ENCODE assay signal across 12 cellular contexts in the genomic region with DNA sequence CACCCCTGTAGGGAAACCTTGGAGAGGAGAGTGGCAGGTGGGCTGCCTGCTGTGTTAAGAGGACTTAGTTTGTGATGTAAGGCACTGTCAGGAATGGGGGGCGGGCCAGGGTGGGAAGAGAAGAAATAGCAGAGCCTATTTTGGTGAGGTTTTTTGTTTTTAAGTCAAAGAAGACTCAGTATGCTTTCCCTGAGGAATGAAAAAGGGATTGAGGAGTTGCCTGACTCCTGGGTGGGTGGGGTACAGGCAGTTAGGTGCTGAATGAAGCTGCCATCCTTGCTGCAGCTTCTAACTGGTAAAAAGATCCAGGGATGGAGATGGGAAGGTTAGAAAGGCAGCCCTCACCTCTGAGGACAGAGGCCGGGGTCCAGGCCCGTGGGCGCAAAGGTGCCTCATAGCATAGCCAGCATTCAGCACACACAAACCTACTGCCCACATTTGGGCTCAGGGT. TPM values are rescaled to one million over a fixed set of nuclear protein-coding genes. Genes with fewer than 3 reads are reported as not detected.
DNase-seq lines count a peak whose midpoint lies in the region; ATAC-seq and TF ChIP-seq lines count a peak whose summit lies in the region.
"Had no signal": no experiment of that assay in that cellular context is flagged by ENCODE, and none has a peak within 500 bp of the region (broad histone marks: within the 10 kb centered on the region; RNA-seq: fewer than 3 reads in every experiment).

No MANE protein-coding gene starts in this region.

- H3K36me3 Mint-ChIP-seq in activated naive CD4-positive, alpha-beta T cell treated with anti-CD3 and anti-CD28 coated beads, Interleukin-2, amount 50 U/mL, for 72 hours, result peaks cover 0 to 16% of the 10 kb centered on the region in 2 donors

- H3K27me3 ChIP-seq in ovary, result no peaks in the 10 kb centered on the region
- no peaks in the 10 kb centered on the region for H3K27me3 ChIP-seq in upper lobe of right lung
- H3K27me3 ChIP-seq: neutrophil had no signal

- TF ChIP-seq CTCF in ovary (IDR thresholded peaks at IDR 0.05), result no peak
- TF ChIP-seq CTCF in upper lobe of right lung (IDR thresholded peaks at IDR 0.05), result no peak

- H3K27ac Mint-ChIP-seq in activated naive CD4-positive, alpha-beta T cell treated with anti-CD3 and anti-CD28 coated beads, Interleukin-2, amount 50 U/mL, for 72 hours, result peak overlapping the region; percentile 71 to 90

- H3K9me3 ChIP-seq in ovary (no peaks in the 10 kb centered on the region), upper lobe of right lung (no peaks in the 10 kb centered on the region)
- H3K9me3 ChIP-seq: neutrophil had no signal

- no peak for TF ChIP-seq POLR2A in ovary (IDR thresholded peaks at IDR 0.05)

- 77 to 87% (median 85%) methylated on average over 4 of the region's 4 CpGs for WGBS in ovary, 3 donors

- intact Hi-C loops in ovary (cut with DNase I) (loop anchor here in 1 of 4 donors (1.0 kb wide), 1 partner anchor 234 kb away; no protein-coding TSS in a partner anchor), upper lobe of right lung (cut with DNase I) (no loop called here)

- H3K9me3 Mint-ChIP-seq in activated naive CD4-positive, alpha-beta T cell treated with anti-CD3 and anti-CD28 coated beads, Interleukin-2, amount 50 U/mL, for 72 hours, result no peaks in the 10 kb centered on the region
- H3K9me3 Mint-ChIP-seq: stimulated activated naive CD8-positive, alpha-beta T cell treated with anti-CD3 and anti-CD28 coated beads, Interleukin-15, amount 100 ng/mL, for 72 hours; T-helper 2 cell treated with Interferon-gamma antibody and Interleukin-4, amounts not matched to agents 5 μg/mL and 100 μg/mL, for 36 hours had no signal

- H3K27ac ChIP-seq in cingulate gyrus (ENCODE audit: low read depth, low read length) (peak overlapping the region; percentile 93), ovary (peak overlapping the region; percentile 39 to 80), upper lobe of right lung (peak overlapping the region; percentile 63)
- H3K27ac ChIP-seq: neutrophil had no signal

- TF ChIP-seq EP300 in ovary (IDR thresholded peaks at IDR 0.05), result no peak

- H3K36me3 ChIP-seq in ovary (no peaks in the 10 kb centered on the region), upper lobe of right lung (peaks cover 57% of the 10 kb centered on the region)
- H3K36me3 ChIP-seq: neutrophil had no signal

- H3K4me3 ChIP-seq in ovary, result no peak overlapping the region
- H3K4me3 ChIP-seq in upper lobe of right lung, result no peak overlapping the region

- peak in 1 of 2 donors; percentile 6 for DNase-seq in activated naive CD4-positive, alpha-beta T cell treated with anti-CD3 and anti-CD28 coated beads, Interleukin-2, amount 50 U/mL, for 72 hours (ENCODE audit: low spot score in 2 of 2)
- DNase-seq in activated naive CD4-positive, alpha-beta T cell treated with anti-CD3 and anti-CD28 coated beads, Interleukin-2, amount 50 U/mL, for 16 hours, result no peak
- DNase-seq in ovary (peak in 2 of 5 donors; percentile 6 to 29), upper lobe of right lung (no peak)
- DNase-seq: NCI-H2227 treated with DMSO at 0.1 percent for 48 hours had no signal

- peaks cover 5% of the 10 kb centered on the region for H3K4me1 ChIP-seq in ovary (ENCODE audit: insufficient read depth)
- peaks cover 44% of the 10 kb centered on the region for H3K4me1 ChIP-seq in upper lobe of right lung

- ATAC-seq in activated naive CD4-positive, alpha-beta T cell treated with anti-CD3 and anti-CD28 coated beads, Interleukin-2, amount 50 U/mL, for 72 hours, result no peak
- ATAC-seq in upper lobe of right lung (no peak), GM21447 (IDR thresholded peaks at IDR 0.05; ENCODE audit: unreplicated experiment) (no peak), GM21529 (IDR thresholded peaks at IDR 0.05; ENCODE audit: unreplicated experiment) (no peak), HG03432 (IDR thresholded peaks at IDR 0.05; ENCODE audit: unreplicated experiment) (no peak)
- ATAC-seq: stimulated activated naive CD8-positive, alpha-beta T cell treated with anti-CD3 and anti-CD28 coated beads, Interleukin-15, amount 100 ng/mL, for 72 hours had no signal

RNA-seq across cellular contexts. Expression of a gene that starts 37.9 kb away (rescaled TPM):
- total RNA-seq in activated naive CD4-positive, alpha-beta T cell treated with anti-CD3 and anti-CD28 coated beads, Interleukin-2, amount 50 U/mL, for 72 hours, result 100 to 1,000 TPM; 153 to 348 TPM
- total RNA-seq in ovary, result 100 to 1,000 TPM in 5 of 7 donors, 10 to 100 TPM in 2; 63.0 to 158 (median 104) TPM
- 10 to 100 TPM; 56.1 to 77.2 TPM for polyA plus RNA-seq in ovary
- total RNA-seq in upper lobe of right lung, result 120 TPM
